Comparison of ENCODE assay signal across 6 cellular contexts in the genomic region with DNA sequence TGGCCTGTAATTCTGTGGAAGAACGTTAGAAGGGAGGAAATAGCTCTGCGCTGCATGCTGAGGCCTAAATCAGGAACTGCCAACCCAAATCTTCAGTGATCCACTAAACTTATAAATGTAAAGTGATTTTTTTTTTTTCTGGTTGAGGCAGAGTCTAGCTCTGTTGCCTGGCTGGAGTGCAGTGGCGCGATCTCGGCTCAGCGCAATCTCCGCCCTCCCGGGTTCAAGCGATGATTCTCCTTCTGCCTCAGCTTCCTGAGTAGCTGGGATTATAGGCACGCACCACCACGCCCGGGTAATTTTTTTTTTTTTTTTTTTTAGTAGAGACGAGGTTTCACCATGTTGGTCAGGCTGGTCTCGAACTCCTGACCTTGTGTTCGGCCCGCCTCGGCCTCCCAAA.
"Had no signal": no experiment of that assay in that cellular context is flagged by ENCODE, and none has a peak within 500 bp of the region (broad histone marks: within the 10 kb centered on the region; RNA-seq: fewer than 3 reads in every experiment).

No MANE protein-coding gene starts in this region.

- H3K4me2 ChIP-seq: KMS-11 had no signal

- H3K27ac Mint-ChIP-seq: IgD-negative memory B cell had no signal

- H3K36me3 Mint-ChIP-seq: IgD-negative memory B cell had no signal

- DNase-seq: IMR-90, KBM-7, KG1 had no signal

- H3K9ac ChIP-seq: KMS-11 had no signal

- H3K27me3 Mint-ChIP-seq: IgD-negative memory B cell had no signal

- H3K27ac ChIP-seq: HL-60, KMS-11 had no signal

- H3K9me3 Mint-ChIP-seq: IgD-negative memory B cell had no signal

- H3K4me1 Mint-ChIP-seq: IgD-negative memory B cell had no signal
